In genomic region chr2:217417536-217417935, GRCh38 we compare ENCODE assay signal across 28 cellular contexts.
"Had no signal": no experiment of that assay in that cellular context is flagged by ENCODE, and none has a peak within 500 bp of the region (broad histone marks: within the 10 kb centered on the region; RNA-seq: fewer than 3 reads in every experiment).

No MANE protein-coding gene starts in this region.

- H3K4me3 ChIP-seq: ascending aorta, gastrocnemius medialis, hepatocyte, pancreas, prostate gland, upper lobe of left lung, vagina had no signal

- H3K27me3 ChIP-seq: ascending aorta, gastrocnemius medialis, hepatocyte, pancreas, upper lobe of left lung, vagina had no signal

- H3K36me3 ChIP-seq: ascending aorta, gastrocnemius medialis, pancreas, prostate gland, upper lobe of left lung, vagina had no signal

- H3K4me2 ChIP-seq: hepatocyte had no signal

- H3K27ac ChIP-seq: gastrocnemius medialis, pancreas, prostate gland, upper lobe of left lung, vagina had no signal

- ATAC-seq: activated CD4-positive, alpha-beta T cell treated with anti-CD3 and anti-CD28 coated beads for 36 hours; esophagus mucosa; gastrocnemius medialis; left ventricle myocardium superior; pancreas; T-cell had no signal

- H3K4me1 Mint-ChIP-seq: activated CD4-positive, alpha-beta T cell treated with anti-CD3 and anti-CD28 coated beads for 36 hours; naive B cell; T-cell had no signal

- H3K79me2 ChIP-seq: hepatocyte had no signal

- H3K27ac Mint-ChIP-seq: activated CD4-positive, alpha-beta T cell treated with anti-CD3 and anti-CD28 coated beads for 36 hours; activated naive CD4-positive, alpha-beta T cell treated with anti-CD3 and anti-CD28 coated beads for 36 hours; activated naive CD8-positive, alpha-beta T cell treated with anti-CD3 and anti-CD28 coated beads for 36 hours; activated T-helper 1 cell treated with anti-CD3 and anti-CD28 coated beads, Interleukin-12 subunit alpha, Interleukin-12 subunit beta, Interleukin-2, Interleukin-4 antibody, amounts not matched to agents 30 ng/mL and 10 ng/mL and 1 ng/mL, durations not matched to agents 14 hours and 24 hours and 36 hours; mesothelial cell of epicardium; nephron progenitor cell; T-cell; T-helper 2 cell treated with Interferon-gamma antibody and Interleukin-4, amounts not matched to agents 5 μg/mL and 100 μg/mL, for 36 hours had no signal

- H3K27me3 Mint-ChIP-seq: activated naive CD8-positive, alpha-beta T cell treated with anti-CD3 and anti-CD28 coated beads for 36 hours had no signal

- H3K9me3 Mint-ChIP-seq: activated naive CD4-positive, alpha-beta T cell treated with anti-CD3 and anti-CD28 coated beads for 36 hours; activated naive CD8-positive, alpha-beta T cell treated with anti-CD3 and anti-CD28 coated beads for 36 hours; activated T-helper 1 cell treated with anti-CD3 and anti-CD28 coated beads, Interleukin-12 subunit alpha, Interleukin-12 subunit beta, Interleukin-2, Interleukin-4 antibody, amounts not matched to agents 30 ng/mL and 10 ng/mL and 1 ng/mL, durations not matched to agents 14 hours and 24 hours and 36 hours; mesothelial cell of epicardium; naive B cell; nephron progenitor cell; T-cell; T-helper 2 cell treated with Interferon-gamma antibody and Interleukin-4, amounts not matched to agents 5 μg/mL and 100 μg/mL, for 36 hours had no signal

- H3K4me3 Mint-ChIP-seq: activated CD4-positive, alpha-beta T cell treated with anti-CD3 and anti-CD28 coated beads for 36 hours; activated naive CD4-positive, alpha-beta T cell treated with anti-CD3 and anti-CD28 coated beads for 36 hours; activated naive CD8-positive, alpha-beta T cell treated with anti-CD3 and anti-CD28 coated beads for 36 hours; activated T-helper 1 cell treated with anti-CD3 and anti-CD28 coated beads, Interleukin-12 subunit alpha, Interleukin-12 subunit beta, Interleukin-2, Interleukin-4 antibody, amounts not matched to agents 30 ng/mL and 10 ng/mL and 1 ng/mL, durations not matched to agents 14 hours and 24 hours and 36 hours; mesothelial cell of epicardium; naive B cell; nephron progenitor cell; T-cell; T-helper 2 cell treated with Interferon-gamma antibody and Interleukin-4, amounts not matched to agents 5 μg/mL and 100 μg/mL, for 36 hours had no signal

- H3K9me3 ChIP-seq: ascending aorta, gastrocnemius medialis, pancreas, prostate gland, upper lobe of left lung, vagina had no signal

- H3K4me1 ChIP-seq: pancreas, prostate gland had no signal

- DNase-seq: activated CD4-positive, alpha-beta T cell treated with anti-CD3 and anti-CD28 coated beads for 36 hours; activated CD4-positive, alpha-beta T cell treated with anti-CD3 and anti-CD28 coated beads, Interleukin-2, amount 50 U/mL, for 4 hours; activated CD4-positive, CD25-positive, alpha-beta regulatory T cell; activated effector memory CD4-positive, alpha-beta T cell treated with anti-CD3 and anti-CD28 coated beads, Interleukin-2, amount 50 U/mL, for 16 hours; activated naive CD4-positive, alpha-beta T cell treated with anti-CD3 and anti-CD28 coated beads for 36 hours; activated naive CD8-positive, alpha-beta T cell treated with anti-CD3 and anti-CD28 coated beads for 36 hours; caudate nucleus; cortex of kidney; gastrocnemius medialis; left cardiac atrium; left ventricle myocardium superior; mammary epithelial cell; naive B cell; nephron progenitor cell; pancreas; retina; small intestine; stimulated activated naive CD4-positive, alpha-beta T cell; T-cell; upper lobe of left lung had no signal

- H2AFZ ChIP-seq: hepatocyte had no signal
